Comparison of ENCODE assay signal across 10 cellular contexts in genomic region chr1:239816090-239816812, GRCh38.
DNase-seq lines count a peak whose midpoint lies in the region; ATAC-seq and TF ChIP-seq lines count a peak whose summit lies in the region.
"Had no signal": no experiment of that assay in that cellular context is flagged by ENCODE, and none has a peak within 500 bp of the region (broad histone marks: within the 10 kb centered on the region; RNA-seq: fewer than 3 reads in every experiment).

No MANE protein-coding gene starts in this region.

- H3K9me3 Mint-ChIP-seq in CD4-positive, alpha-beta T cell: no peaks in the 10 kb centered on the region

- H3K36me3 Mint-ChIP-seq in CD4-positive, alpha-beta T cell (ENCODE audit: low read depth): no peaks in the 10 kb centered on the region

- peaks cover 2% of the 10 kb centered on the region for H3K27me3 ChIP-seq in adipocyte (replicated peaks; ENCODE audit: control insufficient read depth, insufficient read depth, low read length)
- H3K27me3 ChIP-seq in vagina: no peaks in the 10 kb centered on the region
- H3K27me3 ChIP-seq in CD4-positive, alpha-beta T cell (ENCODE audit: control insufficient read depth, insufficient read depth, low read length): no peaks in the 10 kb centered on the region

- H3K9ac ChIP-seq in adipocyte (ENCODE audit: low read length): no peak overlapping the region

- H3K36me3 ChIP-seq in adipocyte (ENCODE audit: control insufficient read depth, insufficient read depth, low read length, severe bottlenecking): no peaks in the 10 kb centered on the region
- no peaks in the 10 kb centered on the region for H3K36me3 ChIP-seq in vagina

- intact Hi-C loops in vagina (cut with DNase I): no loop called here
- intact Hi-C loops in CD4-positive, alpha-beta T cell (cut with DNase I, micrococcal nuclease): loop anchor here in 1 of 2 experiments (5.0 kb wide), 1 partner anchor 409 kb away; no protein-coding TSS in a partner anchor

- H3K4me1 ChIP-seq in adipocyte (ENCODE audit: control insufficient read depth, insufficient read depth, low read length): peaks cover 17% of the 10 kb centered on the region
- H3K4me1 ChIP-seq in vagina: peaks cover 8% of the 10 kb centered on the region

- H3K4me1 Mint-ChIP-seq in CD4-positive, alpha-beta T cell (ENCODE audit: low read depth): peaks cover 16% of the 10 kb centered on the region

- DNase-seq in NCI-H2227 (lab: John Stamatoyannopoulos, UW; ENCODE audit: unreplicated experiment): peak; percentile 18
- no peak for DNase-seq in NCI-H2227 treated with DMSO at 0.1 percent for 48 hours (lab: John Stamatoyannopoulos, UW)
- DNase-seq in adipocyte (ENCODE audit: low read depth): peak; percentile 82
- DNase-seq in kidney glomerular epithelial cell (lab: John Stamatoyannopoulos, UW): peak; percentile 81
- no peak for DNase-seq in vagina (ENCODE audit: extremely low spot score in 2 of 2)
- no peak for DNase-seq in CD4-positive, alpha-beta T cell
- no peak for DNase-seq in inferior parietal cortex (ENCODE audit: extremely low spot score)
- DNase-seq in midbrain (lab: John Stamatoyannopoulos, UW): no peak

- H3K4me3 ChIP-seq in adipocyte (ENCODE audit: low read length): no peak overlapping the region
- no peak overlapping the region for H3K4me3 ChIP-seq in vagina
- H3K4me3 ChIP-seq: SK-N-MC had no signal

- ATAC-seq in CD4-positive, alpha-beta T cell (ENCODE audit: poor library complexity): no peak

- no peak overlapping the region for H3K27ac Mint-ChIP-seq in CD4-positive, alpha-beta T cell

- TF ChIP-seq POLR2A in vagina (IDR thresholded peaks at IDR 0.05): no peak

- H3K27me3 Mint-ChIP-seq in CD4-positive, alpha-beta T cell: no peaks in the 10 kb centered on the region

- CTCF ChIA-PET in CD4-positive, alpha-beta T cell (lab: Charles Lee): interaction anchor here (0.6 kb wide), 2 partner anchors 392 to 914 kb away, joined by 3 read pairs; no protein-coding TSS in a partner anchor

- POLR2A ChIA-PET in CD4-positive, alpha-beta T cell (lab: Charles Lee): no interaction called here

- no peak for TF ChIP-seq CTCF in vagina (IDR thresholded peaks at IDR 0.05)
- TF ChIP-seq CTCF in CD4-positive, alpha-beta T cell (IDR thresholded peaks at IDR 0.05): no peak

- no peaks in the 10 kb centered on the region for H3K9me3 ChIP-seq in adipocyte (ENCODE audit: control insufficient read depth, low read length)
- no peaks in the 10 kb centered on the region for H3K9me3 ChIP-seq in vagina
- no peaks in the 10 kb centered on the region for H3K9me3 ChIP-seq in CD4-positive, alpha-beta T cell (ENCODE audit: control insufficient read depth, low read length)

- H3K4me3 Mint-ChIP-seq in CD4-positive, alpha-beta T cell: no peak overlapping the region

- H3K27ac ChIP-seq in vagina: peak overlapping the region; percentile 64
- H3K27ac ChIP-seq in CD4-positive, alpha-beta T cell (ENCODE audit: low read depth, low read length): no peak overlapping the region
- H3K27ac ChIP-seq: 22Rv1, SK-N-MC had no signal

Comparison
In these comparisons a context has a peak if more than half of its experiments do, and no peak if none do; other contexts are left out.
1. DNase-seq: peak in NCI-H2227 (single experiment), adipocyte (single experiment) and kidney glomerular epithelial cell (single experiment); none in NCI-H2227 treated with DMSO at 0.1 percent for 48 hours (single experiment), vagina (0 of 2), CD4-positive, alpha-beta T cell (0 of 10), inferior parietal cortex (single experiment) and midbrain (single experiment).